ENCODE assay signal across 9 cellular contexts in the genomic region with DNA sequence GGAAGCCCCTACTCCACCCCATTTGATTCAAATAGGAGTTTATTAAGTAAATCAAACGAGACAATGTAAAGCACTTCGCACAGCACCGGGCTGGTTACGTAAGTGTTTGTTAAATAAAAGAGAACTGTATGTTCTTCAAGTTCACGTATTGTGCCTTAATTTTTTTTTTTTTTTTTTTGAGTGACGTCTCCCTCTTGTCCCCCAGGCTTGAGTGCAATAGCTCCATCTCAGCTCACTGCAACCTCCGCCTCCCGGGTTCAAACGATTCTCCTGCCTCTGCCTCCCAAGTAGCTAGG. TPM values are rescaled to one million over a fixed set of nuclear protein-coding genes. Genes with fewer than 3 reads are reported as not detected.
DNase-seq lines count a peak whose midpoint lies in the region; ATAC-seq and TF ChIP-seq lines count a peak whose summit lies in the region.
"Had no signal": no experiment of that assay in that cellular context is flagged by ENCODE, and none has a peak within 500 bp of the region (broad histone marks: within the 10 kb centered on the region; RNA-seq: fewer than 3 reads in every experiment).

No MANE protein-coding gene starts in this region.

- peaks cover 10% of the 10 kb centered on the region for H3K27me3 ChIP-seq in CD8-positive, alpha-beta memory T cell (ENCODE audit: insufficient read depth, low read length, poor library complexity, severe bottlenecking)
- H3K27me3 ChIP-seq in fibroblast of lung (ENCODE audit: control insufficient read depth, insufficient read depth, low read length) (no peaks in the 10 kb centered on the region), trophoblast cell (ENCODE audit: insufficient read depth, low read length) (no peaks in the 10 kb centered on the region), foreskin keratinocyte (no peaks in the 10 kb centered on the region)

- peak overlapping the region; percentile 94 for H2AK5ac ChIP-seq in trophoblast cell (ENCODE audit: low read length)

- peak overlapping the region; percentile 88 for H3K9ac ChIP-seq in SK-N-MC (ENCODE audit: insufficient read length)
- no peak overlapping the region for H3K9ac ChIP-seq in fibroblast of lung (ENCODE audit: insufficient read depth, low read length)
- H3K9ac ChIP-seq in trophoblast cell (ENCODE audit: low read length), result no peak overlapping the region

- H3K18ac ChIP-seq in trophoblast cell (ENCODE audit: low read length), result no peak overlapping the region

- no peak overlapping the region for H3K4ac ChIP-seq in trophoblast cell (ENCODE audit: low read depth, low read length)

- ATAC-seq in HG03108 (IDR thresholded peaks at IDR 0.05; ENCODE audit: unreplicated experiment) (no peak), HG03565 (IDR thresholded peaks at IDR 0.05; ENCODE audit: unreplicated experiment) (no peak), foreskin keratinocyte (no peak)

- POLR2A ChIA-PET in CD8-positive, alpha-beta memory T cell (lab: Charles Lee), result no interaction called here

- H3K79me2 ChIP-seq in fibroblast of lung (ENCODE audit: control insufficient read depth, insufficient read depth, low read length), result peaks cover 29% of the 10 kb centered on the region
- peaks cover 25% of the 10 kb centered on the region for H3K79me2 ChIP-seq in trophoblast cell (ENCODE audit: control insufficient read depth, insufficient read depth, low read length, poor library complexity)

- peak overlapping the region; percentile 95 for H3K4me2 ChIP-seq in fibroblast of lung (ENCODE audit: extremely low read depth, insufficient read depth, low read length)
- H3K4me2 ChIP-seq in trophoblast cell (ENCODE audit: low read length), result peak overlapping the region; percentile 96

- H2BK12ac ChIP-seq in trophoblast cell (ENCODE audit: low read length), result peak overlapping the region; percentile 86

- no CpG with 5 or more reads among the region's 9 CpGs for WGBS in trophoblast cell (ENCODE audit: extremely low coverage, insufficient coverage, insufficient read length)

- H3K27ac ChIP-seq in CD8-positive, alpha-beta memory T cell (ENCODE audit: low read depth, low read length), result no peak overlapping the region
- peak overlapping the region; percentile 74 for H3K27ac ChIP-seq in SK-N-MC
- H3K27ac ChIP-seq in fibroblast of lung (ENCODE audit: insufficient read depth, low read length), result peak overlapping the region; percentile 93
- H3K27ac ChIP-seq in trophoblast cell (ENCODE audit: low read depth, low read length), result peak overlapping the region; percentile 95
- no peak overlapping the region for H3K27ac ChIP-seq in foreskin keratinocyte

- H4K91ac ChIP-seq in trophoblast cell (ENCODE audit: low read depth, low read length), result peak overlapping the region; percentile 99

- no peak for TF ChIP-seq CTCF in fibroblast of lung (conservative IDR thresholded peaks at IDR 0.05 in 1 of 2, IDR thresholded peaks at IDR 0.05 in 1 of 2; ENCODE audit: low read depth in 1 of 2, low read length in 2 of 2)
- TF ChIP-seq CTCF in foreskin keratinocyte (conservative IDR thresholded peaks at IDR 0.05), result no peak

- no peak overlapping the region for H4K12ac ChIP-seq in trophoblast cell (ENCODE audit: low read depth, low read length)

- no peak overlapping the region for H4K8ac ChIP-seq in trophoblast cell (ENCODE audit: low read depth, low read length)

- H3K27ac Mint-ChIP-seq in CD8-positive, alpha-beta memory T cell, result no peak overlapping the region

- peak overlapping the region; percentile 98 for H2BK5ac ChIP-seq in trophoblast cell (ENCODE audit: low read depth, low read length, poor library complexity)

- no peak overlapping the region for H3K23ac ChIP-seq in trophoblast cell (ENCODE audit: low read length)

- H4K20me1 ChIP-seq in fibroblast of lung (ENCODE audit: control insufficient read depth, extremely low read depth, insufficient read depth, low read length), result no peaks in the 10 kb centered on the region

- H3K4me1 Mint-ChIP-seq in CD8-positive, alpha-beta memory T cell, result peaks cover 10 to 34% (median 29%) of the 10 kb centered on the region in 3 donors

- no peaks in the 10 kb centered on the region for H3K9me3 ChIP-seq in CD8-positive, alpha-beta memory T cell (ENCODE audit: low read length)
- H3K9me3 ChIP-seq in SK-N-MC (ENCODE audit: low read depth, low read length) (no peaks in the 10 kb centered on the region), fibroblast of lung (ENCODE audit: control insufficient read depth, insufficient read depth, low read depth, low read length) (no peaks in the 10 kb centered on the region), trophoblast cell (ENCODE audit: insufficient read depth, low read depth, low read length) (no peaks in the 10 kb centered on the region)

- H3K79me1 ChIP-seq in trophoblast cell (ENCODE audit: low read length), result peaks cover 26% of the 10 kb centered on the region

- peaks cover 0 to 4% (median 0%) of the 10 kb centered on the region in 5 donors for H3K9me3 Mint-ChIP-seq in CD8-positive, alpha-beta memory T cell

- H3K27me3 Mint-ChIP-seq in CD8-positive, alpha-beta memory T cell, result peaks cover 47 to 53% of the 10 kb centered on the region in 2 donors

- no peak for DNase-seq in CD8-positive, alpha-beta memory T cell
- DNase-seq in SK-N-MC (ENCODE audit: low read depth, low spot score) (no peak), fibroblast of lung (ENCODE audit: low read depth in 2 of 2) (peak in 1 of 2 donors; percentile 52), trophoblast cell (peak in 1 of 2 donors; percentile 45), NCI-H2196 treated with DMSO at 0.1 percent for 48 hours (lab: John Stamatoyannopoulos, UW; ENCODE audit: unreplicated experiment) (no peak), foreskin keratinocyte (no peak)
- DNase-seq: RPMI8226 had no signal

- no peak overlapping the region for H3K4me3 ChIP-seq in CD8-positive, alpha-beta memory T cell (ENCODE audit: low read length)
- H3K4me3 ChIP-seq in SK-N-MC, result peak overlapping the region; percentile 85
- peak overlapping the region; percentile 44 to 89 (median 74) for H3K4me3 ChIP-seq in fibroblast of lung (replicated peaks in 1 of 4; ENCODE audit: control extremely low read depth in 1 of 4, insufficient read depth in 1 of 4, low read depth in 3 of 4, low read length in 4 of 4)
- H3K4me3 ChIP-seq in trophoblast cell (ENCODE audit: low read depth, low read length), result no peak overlapping the region

- H3K36me3 ChIP-seq in CD8-positive, alpha-beta memory T cell (ENCODE audit: insufficient read depth, low read length), result no peaks in the 10 kb centered on the region
- H3K36me3 ChIP-seq in SK-N-MC (ENCODE audit: insufficient read depth, low read length) (peaks cover 11% of the 10 kb centered on the region), fibroblast of lung (ENCODE audit: control insufficient read depth, insufficient read depth, low read length) (no peaks in the 10 kb centered on the region), trophoblast cell (ENCODE audit: control insufficient read depth in 1 of 2, insufficient read depth in 2 of 2, low read length in 2 of 2) (peaks cover 0 to 1% of the 10 kb centered on the region in 2 experiments)

- peak overlapping the region; percentile 87 for H2BK120ac ChIP-seq in trophoblast cell (ENCODE audit: insufficient read depth, low read length, poor library complexity)

- no peaks in the 10 kb centered on the region for H3K36me3 Mint-ChIP-seq in CD8-positive, alpha-beta memory T cell

- H2AFZ ChIP-seq in fibroblast of lung (ENCODE audit: low read length), result no peak overlapping the region
- H2AFZ ChIP-seq in trophoblast cell (ENCODE audit: insufficient read depth, low read length, poor library complexity), result no peak overlapping the region

- no peaks in the 10 kb centered on the region for H3K4me1 ChIP-seq in CD8-positive, alpha-beta memory T cell (ENCODE audit: insufficient read depth, low read length)
- peaks cover 7% of the 10 kb centered on the region for H3K4me1 ChIP-seq in fibroblast of lung (ENCODE audit: control insufficient read depth, extremely low read depth, insufficient read depth, low read length)
- peaks cover 17 to 22% of the 10 kb centered on the region in 2 experiments for H3K4me1 ChIP-seq in trophoblast cell (ENCODE audit: control insufficient read depth in 1 of 2, insufficient read depth in 2 of 2, low read length in 2 of 2)
- H3K4me1 ChIP-seq in foreskin keratinocyte, result peaks cover 4% of the 10 kb centered on the region

- peak overlapping the region in 6 of 7 donors; percentile 44 to 89 (median 84) for H3K4me3 Mint-ChIP-seq in CD8-positive, alpha-beta memory T cell

- H3K14ac ChIP-seq in trophoblast cell (ENCODE audit: low read length), result no peak overlapping the region

- CTCF ChIA-PET in CD8-positive, alpha-beta memory T cell (lab: Charles Lee), result interaction anchor here (0.9 to 4.4 kb wide), 4 partner anchors 12 to 112 kb away, joined by 3 to 19 read pairs (median 9); no protein-coding TSS in a partner anchor

RNA-seq across cellular contexts. Expression of gene WWTR1, which starts 1.3 kb away (rescaled TPM):
- 1 to 10 TPM in 1 of 2 experiments, under 1 TPM in 1; 0.98 to 1.9 TPM for total RNA-seq in CD8-positive, alpha-beta memory T cell
- 0.60 TPM for polyA plus RNA-seq in CD8-positive, alpha-beta memory T cell
- 13.7 and 14.1 TPM in 2 replicates for total RNA-seq in fibroblast of lung
- polyA plus RNA-seq in fibroblast of lung, result 71.5 and 89.4 TPM in 2 replicates
- 42.5 and 44.5 TPM in 2 replicates for polyA plus RNA-seq in fibroblast of lung (2012)
- polyA minus RNA-seq in fibroblast of lung (ENCODE audit: low replicate concordance), result 124 and 139 TPM in 2 replicates
- polyA plus RNA-seq in trophoblast cell (2013), result 60.2 and 61.6 TPM in 2 replicates
- 14.8 and 23.6 TPM in 2 replicates for total RNA-seq in foreskin keratinocyte
- polyA plus RNA-seq in foreskin keratinocyte, result 7.2 and 12.6 TPM in 2 replicates

Comparison
In these comparisons a context has a peak if more than half of its experiments do, and no peak if none do; other contexts are left out.
1. H3K27ac ChIP-seq: peak in SK-N-MC (single experiment), fibroblast of lung (single experiment) and trophoblast cell (single experiment); none in CD8-positive, alpha-beta memory T cell (single experiment) and foreskin keratinocyte (single experiment).
2. H3K4me3 ChIP-seq: peak in SK-N-MC (single experiment) and fibroblast of lung (4 of 4); none in CD8-positive, alpha-beta memory T cell (single experiment) and trophoblast cell (single experiment).